In genomic region chr2:88372042-88372441, GRCh38 we compare ENCODE assay signal across 7 cellular contexts.
"Had no signal": no experiment of that assay in that cellular context is flagged by ENCODE, and none has a peak within 500 bp of the region (broad histone marks: within the 10 kb centered on the region; RNA-seq: fewer than 3 reads in every experiment).

No MANE protein-coding gene starts in this region.

- FAIRE-seq: H54, HTR-8/SVneo had no signal

- H3K4me1 Mint-ChIP-seq: IgD-negative memory B cell had no signal

- H3K4me3 Mint-ChIP-seq: H9, IgD-negative memory B cell had no signal

- H3K27ac Mint-ChIP-seq: H9, IgD-negative memory B cell had no signal

- DNase-seq: GOT3, H9, HCEC 1CT, KG1 had no signal
